ENCODE assay signal across 22 cellular contexts in genomic region chr3:63779227-63779626, GRCh38. TPM values are rescaled to one million over a fixed set of nuclear protein-coding genes. Genes with fewer than 3 reads are reported as not detected.
A peak's percentile ranks its signal among the peaks of the same experiment; 100 is the strongest.
DNase-seq lines count a peak whose midpoint lies in the region; ATAC-seq, FAIRE-seq and TF ChIP-seq lines count a peak whose summit lies in the region.
"Had no signal": no experiment of that assay in that cellular context is flagged by ENCODE, and none has a peak within 500 bp of the region (broad histone marks: within the 10 kb centered on the region; RNA-seq: fewer than 3 reads in every experiment).

No MANE protein-coding gene starts in this region.

- POLR2A ChIA-PET in K562 (lab: Yijun Ruan, JAX): no interaction called here

- no peak overlapping the region for H3K4me3 ChIP-seq in K562
- H3K4me3 ChIP-seq in right atrium auricular region: no peak overlapping the region
- H3K4me3 ChIP-seq: A549, BLaER1, GM12878, GM23248 had no signal

- H3K9me3 Mint-ChIP-seq in activated T-cell treated with anti-CD3 and anti-CD28 coated beads, Interleukin-2, amount 50 U/mL, for 72 hours: no peaks in the 10 kb centered on the region
- H3K9me3 Mint-ChIP-seq: CD4-positive, alpha-beta memory T cell; H9 had no signal

- ATAC-seq in K562: peak; percentile 38; the same call in 1 of the 3 replicates
- ATAC-seq in activated T-cell treated with anti-CD3 and anti-CD28 coated beads, Interleukin-2, amount 50 U/mL, for 72 hours (replicated peaks in 1 of 2): no peak
- ATAC-seq: A549, GM12878 had no signal

- H3K27ac Mint-ChIP-seq in activated T-cell treated with anti-CD3 and anti-CD28 coated beads, Interleukin-2, amount 50 U/mL, for 72 hours: no peak overlapping the region
- H3K27ac Mint-ChIP-seq: H9 had no signal

- no peak for TF ChIP-seq POLR2A in K562 (conservative IDR thresholded peaks at IDR 0.05)

- DNase-seq in DMS 273 (lab: John Stamatoyannopoulos, UW; ENCODE audit: unreplicated experiment) (peak; percentile 2), DMS 273 treated with DMSO at 0.1 percent for 48 hours (lab: John Stamatoyannopoulos, UW) (no peak), K562 (ENCODE audit: extremely low read depth in 1 of 4, low spot score in 3 of 4) (no peak), iPS-NIHi11 (ENCODE audit: low spot score) (peak; percentile 28), right atrium auricular region (ENCODE audit: low spot score) (no peak), GM20000 (ENCODE audit: low spot score) (no peak)
- DNase-seq in activated T-cell treated with anti-CD3 and anti-CD28 coated beads, Interleukin-2, amount 50 U/mL, for 72 hours: no peak
- DNase-seq: CD4-positive, alpha-beta memory T cell; DMS53; DND-41; EL; GM23248; H9 had no signal

- H3K36me3 Mint-ChIP-seq in activated T-cell treated with anti-CD3 and anti-CD28 coated beads, Interleukin-2, amount 50 U/mL, for 72 hours (ENCODE audit: insufficient read depth in 2 of 2): no peaks in the 10 kb centered on the region
- H3K36me3 Mint-ChIP-seq: CD14-positive monocyte had no signal

- no peak overlapping the region for H3K9ac ChIP-seq in K562 (ENCODE audit: insufficient read depth in 1 of 2, low read depth in 2 of 2, low read length in 2 of 2)
- H3K9ac ChIP-seq: BLaER1, GM23248, KMS-11 had no signal

- CTCF ChIA-PET in K562 (lab: Yijun Ruan, JAX; ENCODE audit: low intra/inter-chr PET ratio): no interaction called here

- no peaks in the 10 kb centered on the region for H3K79me2 ChIP-seq in K562 (ENCODE audit: control insufficient read depth, insufficient read depth, low read length)

- FAIRE-seq in K562 (lab: Jason Lieb, UNC): no peak
- FAIRE-seq: A549, GM12878 had no signal

- no peaks in the 10 kb centered on the region for H4K20me1 ChIP-seq in K562 (replicated peaks; ENCODE audit: control insufficient read depth, insufficient read depth, low read length)
- H4K20me1 ChIP-seq: BLaER1 had no signal

- TF ChIP-seq EP300 in K562 (IDR thresholded peaks at IDR 0.05; ENCODE audit: low read length): no peak

- no peaks in the 10 kb centered on the region for H3K4me1 ChIP-seq in K562 (replicated peaks in 1 of 2; ENCODE audit: control insufficient read depth in 2 of 2, insufficient read depth in 2 of 2, low read length in 2 of 2)
- H3K4me1 ChIP-seq in right atrium auricular region: no peaks in the 10 kb centered on the region
- H3K4me1 ChIP-seq: A549, BLaER1 had no signal

- no peak overlapping the region for H3K4me3 Mint-ChIP-seq in activated T-cell treated with anti-CD3 and anti-CD28 coated beads, Interleukin-2, amount 50 U/mL, for 72 hours
- H3K4me3 Mint-ChIP-seq: CD14-positive monocyte; CD4-positive, alpha-beta memory T cell; H9 had no signal

- H3K27ac ChIP-seq in K562 (ENCODE audit: extremely low read depth, low read depth, low read length) (no peak overlapping the region), right atrium auricular region (no peak overlapping the region)
- H3K27ac ChIP-seq: 22Rv1, A549, BLaER1, GM23248, KMS-11 had no signal

- no CpG with 5 or more reads among the region's 4 CpGs for WGBS in K562 (ENCODE audit: insufficient coverage, low coverage, missing lambda C conversion rate)

- no peaks in the 10 kb centered on the region for H3K9me1 ChIP-seq in K562 (ENCODE audit: control insufficient read depth, insufficient read depth, low read length)

- no peak for TF ChIP-seq RAD21 in K562 (CRISPR knock-in tag; conservative IDR thresholded peaks at IDR 0.05 in 1 of 2, IDR thresholded peaks at IDR 0.05 in 1 of 2)

- H3K27me3 Mint-ChIP-seq in activated T-cell treated with anti-CD3 and anti-CD28 coated beads, Interleukin-2, amount 50 U/mL, for 72 hours (ENCODE audit: low read depth): no peaks in the 10 kb centered on the region

- in situ Hi-C loops in K562 (cut with MboI): no loop called here

- H3K27me3 ChIP-seq in K562 (ENCODE audit: control insufficient read depth in 2 of 2, insufficient read depth in 2 of 2, low read length in 2 of 2) (no peaks in the 10 kb centered on the region), right atrium auricular region (no peaks in the 10 kb centered on the region)
- H3K27me3 ChIP-seq: BLaER1 had no signal

- no peak overlapping the region for H2AFZ ChIP-seq in K562 (ENCODE audit: low read depth, low read length)
- H2AFZ ChIP-seq: GM23248 had no signal

- no peak for TF ChIP-seq CTCF in K562 (IDR thresholded peaks at IDR 0.05 in 2 of 3, conservative IDR thresholded peaks at IDR 0.05 in 1 of 3; ENCODE audit: insufficient read depth in 2 of 3, low read depth in 1 of 3, low read length in 3 of 3)
- TF ChIP-seq CTCF in right atrium auricular region (IDR thresholded peaks at IDR 0.05): no peak
- no peak for TF ChIP-seq CTCF in GM20000 (IDR thresholded peaks at IDR 0.05; ENCODE audit: extremely low read depth, missing control alignments)

- H3K9me3 ChIP-seq in K562 (replicated peaks; ENCODE audit: control insufficient read depth, insufficient read depth, low read depth, low read length): no peaks in the 10 kb centered on the region
- H3K9me3 ChIP-seq in right atrium auricular region: no peaks in the 10 kb centered on the region
- H3K9me3 ChIP-seq: A549, BLaER1 had no signal

- H3K4me2 ChIP-seq in K562 (ENCODE audit: insufficient read depth, low read length): no peak overlapping the region
- H3K4me2 ChIP-seq: A549, BLaER1, KMS-11 had no signal

- H3K4me1 Mint-ChIP-seq in activated T-cell treated with anti-CD3 and anti-CD28 coated beads, Interleukin-2, amount 50 U/mL, for 72 hours (ENCODE audit: low read depth): no peaks in the 10 kb centered on the region
- H3K4me1 Mint-ChIP-seq: CD4-positive, alpha-beta memory T cell; H9 had no signal

- H3K36me3 ChIP-seq in K562 (ENCODE audit: control insufficient read depth, insufficient read depth, low read length) (no peaks in the 10 kb centered on the region), right atrium auricular region (no peaks in the 10 kb centered on the region)
- H3K36me3 ChIP-seq: BLaER1 had no signal

- BruUV-seq in K562 (replicated peaks; lab: Mats Ljungman, UMichigan): no TSS peak

- intact Hi-C loops in K562 (cut with micrococcal nuclease): no loop called here

TF ChIP-seq in K562, 482 proteins besides CTCF, POLR2A, EP300 and RAD21:
- TF ChIP-seq PKNOX1 (IDR thresholded peaks at IDR 0.05) (peak; percentile 72; the same call in 1 of the 2 replicates), RNF219 (CRISPR knock-in tag; IDR thresholded peaks at IDR 0.05) (no peak), CBX5 (IDR thresholded peaks at IDR 0.05; ENCODE audit: borderline replicate concordance, low read depth) (no peak)

RNA-seq across cellular contexts. Expression of gene C3orf49, which starts 39.9 kb away (rescaled TPM):
- total RNA-seq in K562 (2011; cell fraction: chromatin; rRNA removed; ENCODE audit: low replicate concordance): not detected in 2 replicates
- not detected in 2 replicates for total RNA-seq in K562 (2011; cell fraction: nucleolus; rRNA removed)
- not detected in 2 replicates for total RNA-seq in K562 (2011; cell fraction: nucleoplasm; rRNA removed)
- not detected in 2 replicates for total RNA-seq in K562 (2014; rRNA removed)
- total RNA-seq in K562 (2014; rRNA removed; fragmentation: Illumina TruSeq; extraction: Trizol): not detected in 2 replicates
- total RNA-seq in K562 (2015; rRNA removed; fragmentation: Illumina TruSeq; extraction: Trizol): not detected in 2 replicates
- total RNA-seq in K562 (2021): not detected in 2 replicates
- polyA plus RNA-seq in K562 (2011; rRNA removed): not detected in 2 replicates
- polyA plus RNA-seq in K562 (2011; cell fraction: cytosol; rRNA removed): not detected in 2 replicates
- polyA plus RNA-seq in K562 (2011; cell fraction: nucleus; rRNA removed): not detected in 2 replicates
- polyA plus RNA-seq in K562 (2012): 0.07 TPM in 1 of 2 replicates, not detected in the other
- not detected in 2 replicates for polyA plus RNA-seq in K562 (2014; fragmentation: Illumina TruSeq; extraction: Trizol)
- polyA plus RNA-seq in K562 (2014; fragmentation: Nextera tagmentation; extraction: Ambion mirVana): not detected
- not detected in 2 replicates for polyA plus RNA-seq in K562 (2014; rRNA removed)
- polyA minus RNA-seq in K562 (2011; rRNA and poly(A)+ RNA removed): not detected in 2 replicates
- not detected in 2 replicates for polyA minus RNA-seq in K562 (2011; cell fraction: cytosol; rRNA and poly(A)+ RNA removed)
- not detected in 2 replicates for polyA minus RNA-seq in K562 (2011; cell fraction: nucleus; rRNA and poly(A)+ RNA removed)
- total RNA-seq in right atrium auricular region: not detected
- not detected for total RNA-seq in activated T-cell treated with anti-CD3 and anti-CD28 coated beads, Interleukin-2, amount 50 U/mL, for 72 hours
- total RNA-seq: CD4-positive, alpha-beta memory T cell; G401; GM12878; GM23248; H9; HT-29 had no signal
- polyA plus RNA-seq: A549; AG04450; CD14-positive monocyte; CD4-positive, alpha-beta memory T cell; GM23248 had no signal

Comparison
In these comparisons a context has a peak if more than half of its experiments do, and no peak if none do; other contexts are left out.
1. DNase-seq: peak in DMS 273 (single experiment) and iPS-NIHi11 (single experiment); none in DMS 273 treated with DMSO at 0.1 percent for 48 hours (single experiment), K562 (0 of 4), right atrium auricular region (single experiment), GM20000 (single experiment) and activated T-cell treated with anti-CD3 and anti-CD28 coated beads, Interleukin-2, amount 50 U/mL, for 72 hours (0 of 2).